In genomic region chr6:87702589-87702945, GRCh38 we compare ENCODE assay signal across 8 cellular contexts. TPM values are rescaled to one million over a fixed set of nuclear protein-coding genes. Genes with fewer than 3 reads are reported as not detected.
DNase-seq lines count a peak whose midpoint lies in the region; ATAC-seq and TF ChIP-seq lines count a peak whose summit lies in the region.

No MANE protein-coding gene starts in this region.

- H3K27me3 ChIP-seq in NT2/D1 (ENCODE audit: insufficient read depth, insufficient read length): no peaks in the 10 kb centered on the region

- DNase-seq in NCI-H526 (lab: John Stamatoyannopoulos, UW): peak; percentile 67 to 72
- no peak for DNase-seq in NCI-H526 treated with DMSO at 0.1 percent for 48 hours (lab: John Stamatoyannopoulos, UW)
- no peak for DNase-seq in NT2/D1 (ENCODE audit: low read depth, low spot score)
- DNase-seq in caudate nucleus (lab: John Stamatoyannopoulos, UW): no peak
- DNase-seq in mesothelial cell of epicardium (ENCODE audit: low spot score in 2 of 2, unreplicated experiment in 2 of 2): no peak
- no peak for DNase-seq in HT-29 (ENCODE audit: low spot score)
- no peak for DNase-seq in glomerular visceral epithelial cell (ENCODE audit: extremely low spot score)

- H3K27ac ChIP-seq in caudate nucleus (ENCODE audit: low read depth, low read length): peak overlapping the region; percentile 77

- no peaks in the 10 kb centered on the region for H3K27me3 Mint-ChIP-seq in mesothelial cell of epicardium (ENCODE audit: low read depth)

- peak; percentile 12 for ATAC-seq in HG02884 (IDR thresholded peaks at IDR 0.05; ENCODE audit: unreplicated experiment)

- H3K4me3 Mint-ChIP-seq in mesothelial cell of epicardium: peak overlapping the region; percentile 98

- H3K36me3 ChIP-seq in NT2/D1 (ENCODE audit: insufficient read depth, insufficient read length, low read length): peaks cover 12% of the 10 kb centered on the region

- no peaks in the 10 kb centered on the region for H3K4me1 ChIP-seq in NT2/D1 (ENCODE audit: insufficient read depth, insufficient read length)

- no peak for TF ChIP-seq CTCF in mesothelial cell of epicardium (IDR thresholded peaks at IDR 0.05; ENCODE audit: unreplicated experiment)

- no peaks in the 10 kb centered on the region for H3K36me3 Mint-ChIP-seq in mesothelial cell of epicardium

- peaks cover 45% of the 10 kb centered on the region for H3K4me1 Mint-ChIP-seq in mesothelial cell of epicardium

- no peaks in the 10 kb centered on the region for H3K9me3 ChIP-seq in NT2/D1 (ENCODE audit: insufficient read depth, low read length)

- H3K27ac Mint-ChIP-seq in mesothelial cell of epicardium: peak overlapping the region; percentile 98

- peak overlapping the region; percentile 29 for H3K4me3 ChIP-seq in NT2/D1 (ENCODE audit: insufficient read length, low read depth)

- H3K9ac ChIP-seq in NT2/D1 (ENCODE audit: insufficient read length, low read depth): peak overlapping the region; percentile 64

- no peaks in the 10 kb centered on the region for H3K9me3 Mint-ChIP-seq in mesothelial cell of epicardium

RNA-seq across cellular contexts. Expression of gene AKIRIN2, which starts 0.5 kb away (rescaled TPM):
- 84.1 to 88.1 TPM (median 84.7 TPM) in 3 replicates for total RNA-seq in mesothelial cell of epicardium
- total RNA-seq in HT-29 (2014; rRNA removed; shearing (Covaris generic)): 18.3 and 18.8 TPM in 2 replicates

Comparison
In these comparisons a context has a peak if more than half of its experiments do, and no peak if none do; other contexts are left out.
1. DNase-seq: peak in NCI-H526 (2 of 2); none in NCI-H526 treated with DMSO at 0.1 percent for 48 hours (single experiment), NT2/D1 (single experiment), caudate nucleus (0 of 61), mesothelial cell of epicardium (0 of 2), HT-29 (single experiment) and glomerular visceral epithelial cell (single experiment).